In genomic region chr15:74442063-74442462, GRCh38 we compare ENCODE assay signal across 26 cellular contexts. TPM values are rescaled to one million over a fixed set of nuclear protein-coding genes. Genes with fewer than 3 reads are reported as not detected.
A peak's percentile ranks its signal among the peaks of the same experiment; 100 is the strongest.
DNase-seq lines count a peak whose midpoint lies in the region; ATAC-seq, FAIRE-seq and TF ChIP-seq lines count a peak whose summit lies in the region.
"Had no signal": no experiment of that assay in that cellular context is flagged by ENCODE, and none has a peak within 500 bp of the region (broad histone marks: within the 10 kb centered on the region; RNA-seq: fewer than 3 reads in every experiment).

No MANE protein-coding gene starts in this region.

- no peaks in the 10 kb centered on the region for H3K27me3 ChIP-seq in Caco-2 (replicated peaks; ENCODE audit: control insufficient read depth, insufficient read depth, low read length)
- H3K27me3 ChIP-seq in spleen (replicated peaks in 1 of 7) = no peaks in the 10 kb centered on the region
- H3K27me3 ChIP-seq: body of pancreas, esophagus muscularis mucosa, left lung, tibial artery had no signal

- no peak for FAIRE-seq in HTR-8/SVneo (lab: Jason Lieb, UNC)

- H3K27me3 Mint-ChIP-seq in Caco-2 (ENCODE audit: insufficient read depth, unreplicated experiment) (no peaks in the 10 kb centered on the region), T-helper 17 cell (no peaks in the 10 kb centered on the region)
- H3K27me3 Mint-ChIP-seq: activated CD4-positive, alpha-beta T cell treated with anti-CD3 and anti-CD28 coated beads, Interleukin-2, amount 10 ng/mL, durations not matched to agents 7 days and 5 days; naive B cell had no signal

- TF ChIP-seq POLR2A in spleen (IDR thresholded peaks at IDR 0.05) = no peak

- peaks cover 66% of the 10 kb centered on the region for H3K4me1 Mint-ChIP-seq in Caco-2 (ENCODE audit: low read depth, unreplicated experiment)
- H3K4me1 Mint-ChIP-seq in T-helper 17 cell = peaks cover 16% of the 10 kb centered on the region

- CTCF ChIA-PET in Caco-2 (lab: Charles Lee) = interaction anchor here (0.6 to 2.1 kb wide), 9 partner anchors 12 to 109 kb away, joined by 3 to 13 read pairs (median 3); partner anchors contain the start of gene UBL7

- H3K36me3 ChIP-seq in Caco-2 (ENCODE audit: control insufficient read depth, insufficient read depth, low read length) (no peaks in the 10 kb centered on the region), spleen (peaks cover 0 to 32% (median 23%) of the 10 kb centered on the region in 6 donors)

- H3K36me3 Mint-ChIP-seq in Caco-2 (ENCODE audit: insufficient read depth, unreplicated experiment) (peaks cover 20% of the 10 kb centered on the region), T-helper 17 cell (ENCODE audit: low read depth) (peaks cover 4% of the 10 kb centered on the region)

- H3K4me1 ChIP-seq in Caco-2 = peaks cover 71% of the 10 kb centered on the region
- H3K4me1 ChIP-seq in spleen = peaks cover 4 to 63% (median 16%) of the 10 kb centered on the region in 6 donors
- H3K4me1 ChIP-seq: left lung, tibial artery had no signal

- no peak for ATAC-seq in T-helper 17 cell
- ATAC-seq in left lobe of liver = peak; percentile 5
- no peak for ATAC-seq in HG03342 (IDR thresholded peaks at IDR 0.05; ENCODE audit: unreplicated experiment)
- ATAC-seq: body of pancreas, left lung, SK-N-SH treated with all-trans-retinoic acid at 6 μM for 48 hours had no signal

- DNase-seq in Caco-2 (no peak), T-helper 17 cell (no peak), left lobe of liver (ENCODE audit: low spot score) (no peak), spleen (peak; percentile 32), HTR-8/SVneo (ENCODE audit: insufficient read length, low spot score) (no peak), NCI-H2029 (lab: John Stamatoyannopoulos, UW) (no peak)
- DNase-seq: activated CD4-positive, alpha-beta T cell treated with anti-CD3 and anti-CD28 coated beads, Interleukin-2, amount 10 ng/mL, durations not matched to agents 7 days and 5 days; body of pancreas; effector memory CD4-positive, alpha-beta T cell; foreskin melanocyte; HFFc6; hippocampal formation; immature natural killer cell; Karpas-422; naive B cell; NCI-H2029 treated with DMSO at 0.1 percent for 48 hours; NCI-H226; NCI-H774; stimulated activated CD4-positive, alpha-beta T cell treated with anti-CD3 and anti-CD28 coated beads, Interleukin-2, amount 100 ng/mL, for 48 hours; stimulated activated naive CD4-positive, alpha-beta T cell; tibial artery had no signal

- TF ChIP-seq CTCF in Caco-2 (IDR thresholded peaks at IDR 0.05; ENCODE audit: insufficient read depth in 1 of 2, low read depth in 1 of 2, low read length in 1 of 2, severe bottlenecking in 1 of 2, unreplicated experiment in 1 of 2) (no peak), spleen (IDR thresholded peaks at IDR 0.05 in 8 of 11, conservative IDR thresholded peaks at IDR 0.05 in 3 of 11) (no peak)

- intact Hi-C loops in Caco-2 (cut with micrococcal nuclease; ENCODE audit: unreplicated experiment) = loop anchor here (5.0 kb wide), 1 partner anchor 100 kb away; the partner anchor contains the start of gene ARID3B
- intact Hi-C loops in spleen (cut with DNase I; ENCODE audit: low total_unique reads) = no loop called here

- BruUV-seq in Caco-2 (replicated peaks; lab: Mats Ljungman, UMichigan) = no TSS peak

- H3K27ac Mint-ChIP-seq in Caco-2 (ENCODE audit: unreplicated experiment) (peak overlapping the region; percentile 89), T-helper 17 cell (peak overlapping the region; percentile 27)
- H3K27ac Mint-ChIP-seq: activated CD4-positive, alpha-beta T cell treated with anti-CD3 and anti-CD28 coated beads, Interleukin-2, amount 10 ng/mL, durations not matched to agents 7 days and 5 days; HFFc6 had no signal

- H3K9me3 ChIP-seq in Caco-2 (no peaks in the 10 kb centered on the region), T-helper 17 cell (ENCODE audit: control insufficient read depth, low read length, poor library complexity, severe bottlenecking) (no peaks in the 10 kb centered on the region), spleen (no peaks in the 10 kb centered on the region)
- H3K9me3 ChIP-seq: body of pancreas, esophagus muscularis mucosa, left lung, tibial artery had no signal

- H3K4me3 Mint-ChIP-seq in Caco-2 (ENCODE audit: unreplicated experiment) (peak overlapping the region; percentile 70), T-helper 17 cell (no peak overlapping the region)
- H3K4me3 Mint-ChIP-seq: activated CD4-positive, alpha-beta T cell treated with anti-CD3 and anti-CD28 coated beads, Interleukin-2, amount 10 ng/mL, durations not matched to agents 7 days and 5 days; HFFc6; immature natural killer cell had no signal

- H3K9me3 Mint-ChIP-seq in Caco-2 (ENCODE audit: unreplicated experiment) = no peaks in the 10 kb centered on the region
- H3K9me3 Mint-ChIP-seq: activated CD4-positive, alpha-beta T cell treated with anti-CD3 and anti-CD28 coated beads, Interleukin-2, amount 10 ng/mL, durations not matched to agents 7 days and 5 days; HFFc6; immature natural killer cell; naive B cell had no signal

- H3K4me3 ChIP-seq in Caco-2 (ENCODE audit: low read depth, low read length) (no peak overlapping the region), spleen (no peak overlapping the region)
- H3K4me3 ChIP-seq: body of pancreas, esophagus muscularis mucosa, left lung, tibial artery had no signal

- POLR2A ChIA-PET in Caco-2 (lab: Charles Lee) = interaction anchor here (0.7 to 2.0 kb wide), 4 partner anchors 19 to 156 kb away, joined by 4 to 14 read pairs (median 5); partner anchors contain the start of gene UBL7

- H3K27ac ChIP-seq in spleen = peak overlapping the region in 2 of 8 donors; percentile 6 to 11
- H3K27ac ChIP-seq: body of pancreas, esophagus muscularis mucosa, left lung, tibial artery, VCaP had no signal

- 84 to 94% (median 88%) methylated on average over 3 of the region's 3 CpGs for WGBS in spleen, 5 donors

RNA-seq across cellular contexts. Expression of gene SEMA7A, which starts 8.3 kb away (rescaled TPM):
- total RNA-seq in Caco-2 (2022) (31.4 and 38.1 TPM in 2 replicates), T-helper 17 cell (1 to 10 TPM; 2.2 to 3.6 TPM), left lobe of liver (0.53 TPM), spleen (100 to 1,000 TPM in 5 of 7 donors, 10 to 100 TPM in 2; 74.9 to 150 (median 132) TPM)
- polyA plus RNA-seq in spleen = 100 to 1,000 TPM in 1 of 3 donors, 10 to 100 TPM in 2; 41.6 to 154 (median 78.4) TPM

RNA-seq across cellular contexts. Expression of gene UBL7, which starts 18.9 kb away (rescaled TPM):
- total RNA-seq in Caco-2 (2022) (31.4 and 34.4 TPM in 2 replicates), T-helper 17 cell (10 to 100 TPM; 28.0 to 28.2 TPM), left lobe of liver (15.4 TPM), spleen (10 to 100 TPM; 37.4 to 83.9 (median 47.8) TPM)
- 10 to 100 TPM; 36.9 to 58.2 (median 42.3) TPM for polyA plus RNA-seq in spleen
